Comparison of ENCODE assay signal across 7 cellular contexts in the genomic region with DNA sequence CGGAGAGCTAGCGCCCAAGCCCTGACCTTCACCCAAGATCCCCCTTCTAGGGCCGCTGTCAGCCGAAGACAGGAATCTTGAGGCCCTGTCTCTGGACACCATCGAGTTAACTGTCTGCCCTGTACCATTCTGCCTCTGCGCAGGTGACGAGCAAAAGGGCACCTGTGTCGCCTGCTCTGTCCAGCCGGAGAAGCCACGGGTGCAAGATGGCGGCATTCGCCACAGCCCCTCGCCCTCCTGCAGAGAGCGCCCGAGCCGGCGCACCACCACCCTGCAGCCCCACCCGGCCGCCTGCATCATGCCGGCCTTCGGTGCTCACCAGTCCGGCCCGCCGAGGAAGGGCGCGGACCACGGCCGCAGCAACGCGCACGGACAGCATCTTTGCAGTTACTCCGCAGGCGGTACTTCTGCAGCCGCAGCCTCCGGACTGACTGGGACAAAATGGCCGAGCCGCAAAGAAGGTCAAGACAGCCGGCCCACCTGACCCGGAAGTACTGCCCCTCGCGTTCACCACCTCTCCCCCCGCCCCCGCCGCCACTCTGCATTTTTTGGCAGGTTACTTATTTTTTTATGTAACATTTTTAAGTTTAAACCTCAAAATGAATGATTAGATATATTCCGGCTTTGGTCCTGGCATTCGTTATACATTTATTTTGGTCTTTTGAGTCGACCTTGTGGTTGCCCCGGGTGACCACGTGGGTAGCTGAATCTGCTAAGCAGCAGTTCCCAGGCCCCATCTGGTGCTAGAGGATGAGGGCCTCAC. TPM values are rescaled to one million over a fixed set of nuclear protein-coding genes. Genes with fewer than 3 reads are reported as not detected.
DNase-seq lines count a peak whose midpoint lies in the region; ATAC-seq and TF ChIP-seq lines count a peak whose summit lies in the region.

A gene (minus strand): TSS at position 444 of the 763 bp plus-strand sequence. CDS start 65 bp downstream, at position 379.

- H3K79me2 ChIP-seq in hepatocyte, result peaks cover 54% of the 10 kb centered on the region

- H3K27ac ChIP-seq in ascending aorta (peak within 1 kb of the TSS; percentile 72 to 82), hepatocyte (peak within 1 kb of the TSS; percentile 94)

- H3K4me3 ChIP-seq in ascending aorta (peak within 1 kb of the TSS; percentile 84 to 91), hepatocyte (peak within 1 kb of the TSS; percentile 85), retinal pigment epithelial cell (ENCODE audit: low read length) (peak within 1 kb of the TSS; percentile 72)

- intact Hi-C loops in T-helper 2 cell treated with Interferon-gamma antibody and Interleukin-4, amounts not matched to agents 100 ng/mL and 5 ng/mL, for 36 hours (cut with micrococcal nuclease), result loop anchor here (1.0 to 5.0 kb wide), 2 partner anchors 75 to 114 kb away; no protein-coding TSS in a partner anchor
- intact Hi-C loops in ascending aorta (cut with DNase I), result loop anchor here (5.0 kb wide), 1 partner anchor 74 kb away; a partner anchor contains a TSS

- 1% methylated on average over 48 of the region's 49 CpGs for WGBS in hepatocyte (ENCODE audit: low lambda C conversion rate, missing lambda C conversion rate)

- no peaks in the 10 kb centered on the region for H3K9me3 ChIP-seq in ascending aorta
- no peaks in the 10 kb centered on the region for H3K9me3 ChIP-seq in hepatocyte (ENCODE audit: low read depth)

- peak; percentile 91 for DNase-seq in GM13976 (ENCODE audit: low spot score)
- peak; percentile 91 for DNase-seq in NCI-H146 treated with DMSO at 0.1 percent for 48 hours (lab: John Stamatoyannopoulos, UW; ENCODE audit: unreplicated experiment)
- DNase-seq in ascending aorta (ENCODE audit: low spot score in 2 of 2), result peak; percentile 64 to 88
- peak; percentile 90 for DNase-seq in hepatocyte (ENCODE audit: low spot score)
- peak; percentile 37 for DNase-seq in retinal pigment epithelial cell (ENCODE audit: low read depth)

- peak within 1 kb of the TSS; percentile 75 for H3K4me2 ChIP-seq in hepatocyte

- H3K36me3 ChIP-seq in ascending aorta, result peaks cover 13 to 16% of the 10 kb centered on the region in 2 donors
- no peaks in the 10 kb centered on the region for H3K36me3 ChIP-seq in hepatocyte (replicated peaks; ENCODE audit: insufficient read depth, low read depth)

- in situ Hi-C loops in GM13976 (cut with MboI; ENCODE audit: low sequenced_read_pairs, unreplicated experiment), result no loop called here

- no peak for TF ChIP-seq CTCF in GM13976 (IDR thresholded peaks at IDR 0.05; ENCODE audit: borderline replicate concordance, control extremely low read depth, extremely low read depth, insufficient read depth, missing control alignments)
- TF ChIP-seq CTCF in ascending aorta (IDR thresholded peaks at IDR 0.05), result no peak
- no peak for TF ChIP-seq CTCF in hepatocyte (IDR thresholded peaks at IDR 0.05; ENCODE audit: poor library complexity)
- TF ChIP-seq CTCF in retinal pigment epithelial cell (conservative IDR thresholded peaks at IDR 0.05; ENCODE audit: low read depth, low read length), result no peak

- peak; percentile 82 for ATAC-seq in HG02798 (IDR thresholded peaks at IDR 0.05; ENCODE audit: poor library complexity, unreplicated experiment)

- peaks cover 19% of the 10 kb centered on the region for H4K20me1 ChIP-seq in hepatocyte (ENCODE audit: insufficient read depth, poor library complexity, severe bottlenecking)

- H3K9me2 ChIP-seq in hepatocyte (replicated peaks; ENCODE audit: insufficient read depth), result no peaks in the 10 kb centered on the region

- H3K4me1 ChIP-seq in ascending aorta, result peaks cover 3 to 21% of the 10 kb centered on the region in 2 donors
- H3K4me1 ChIP-seq in hepatocyte (ENCODE audit: insufficient read depth), result peaks cover 12% of the 10 kb centered on the region

- H2AFZ ChIP-seq in hepatocyte, result peak within 1 kb of the TSS; percentile 92

- H3K27me3 ChIP-seq in ascending aorta (no peaks in the 10 kb centered on the region), hepatocyte (no peaks in the 10 kb centered on the region)

RNA-seq across cellular contexts. Expression of the gene that starts here (rescaled TPM):
- total RNA-seq in T-helper 2 cell treated with Interferon-gamma antibody and Interleukin-4, amounts not matched to agents 100 ng/mL and 5 ng/mL, for 36 hours, result 357 and 374 TPM in 2 replicates
- total RNA-seq in ascending aorta, result 273 TPM
- total RNA-seq in hepatocyte, result 931 and 979 TPM in 2 replicates
- polyA plus RNA-seq in hepatocyte, result 533 and 609 TPM in 2 replicates

Comparison
In these comparisons a context has a peak if more than half of its experiments do, and no peak if none do; other contexts are left out.
1. Peak in every context shown above with its lines: DNase-seq, ATAC-seq, H3K4me3 ChIP-seq and H3K27ac ChIP-seq.
2. DNase-seq: peak in every context shown above with its lines; median percentile 91 in GM13976; 91 in NCI-H146 treated with DMSO at 0.1 percent for 48 hours; 90 in hepatocyte; 76 in ascending aorta; 37 in retinal pigment epithelial cell.